Comparison of ENCODE assay signal across 15 cellular contexts in the genomic region with DNA sequence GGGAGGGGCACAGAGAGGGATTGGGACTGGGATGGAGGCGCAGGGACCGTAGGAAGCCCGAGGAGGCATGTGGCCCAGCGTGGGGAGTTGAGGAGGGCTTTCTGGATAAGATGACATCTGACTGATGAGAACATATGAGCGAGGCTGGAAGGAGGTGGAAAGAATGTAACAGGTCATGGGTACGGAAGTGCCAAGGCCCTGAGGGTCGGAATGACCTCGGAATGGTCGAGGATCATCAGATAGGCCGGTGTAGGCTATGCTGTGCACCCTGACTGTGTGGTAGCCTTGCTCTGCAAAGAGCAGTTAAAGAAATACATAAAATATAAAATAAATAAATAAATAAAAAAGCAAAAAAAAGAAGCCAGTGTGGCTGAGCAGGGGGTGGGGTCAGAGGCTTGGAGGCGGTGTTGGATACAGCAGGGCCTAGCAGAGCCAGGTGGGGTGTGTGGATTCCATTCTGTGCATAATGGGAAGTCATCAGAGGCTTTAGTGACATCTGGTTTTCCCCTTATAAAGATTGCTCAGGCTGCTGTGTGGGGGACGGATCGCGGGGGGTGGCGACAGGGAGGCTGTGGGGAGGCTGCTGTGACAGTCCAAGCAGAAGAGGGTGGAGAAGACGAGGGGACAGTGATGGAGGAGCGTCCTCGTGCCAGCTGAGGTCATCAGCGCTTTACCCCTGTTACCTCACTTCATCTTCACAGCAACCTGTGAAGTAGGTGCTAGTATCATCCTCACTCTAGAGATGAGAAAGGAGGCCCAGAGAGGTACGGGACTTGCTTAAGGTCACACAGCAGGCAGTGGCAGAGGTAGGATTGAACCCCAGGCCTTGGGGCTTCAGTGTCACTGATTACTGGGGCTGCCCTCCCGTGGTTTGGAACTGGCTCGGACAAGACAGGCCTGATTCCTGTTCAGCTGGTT. TPM values are rescaled to one million over a fixed set of nuclear protein-coding genes. Genes with fewer than 3 reads are reported as not detected.
A peak's percentile ranks its signal among the peaks of the same experiment; 100 is the strongest.
DNase-seq lines count a peak whose midpoint lies in the region; TF ChIP-seq lines count a peak whose summit lies in the region.
"Had no signal": no experiment of that assay in that cellular context is flagged by ENCODE, and none has a peak within 500 bp of the region (broad histone marks: within the 10 kb centered on the region; RNA-seq: fewer than 3 reads in every experiment).

No MANE protein-coding gene starts in this region.

- intact Hi-C loops in Caco-2 (cut with micrococcal nuclease; ENCODE audit: unreplicated experiment): no loop called here

- H3K9ac ChIP-seq in endodermal cell (ENCODE audit: extremely low read depth, low read length, poor library complexity, severe bottlenecking): no peak overlapping the region
- peak overlapping the region; percentile 63 for H3K9ac ChIP-seq in skeletal muscle satellite cell (ENCODE audit: low read depth, low read length)

- POLR2A ChIA-PET in Caco-2 (lab: Charles Lee): no interaction called here

- no peak overlapping the region for H3K27ac ChIP-seq in endodermal cell (ENCODE audit: low read depth, low read length)

- CTCF ChIA-PET in Caco-2 (lab: Charles Lee): no interaction called here

- H3K4me3 Mint-ChIP-seq in Caco-2 (ENCODE audit: unreplicated experiment) (no peak overlapping the region), endodermal cell (no peak overlapping the region)
- H3K4me3 Mint-ChIP-seq: immature natural killer cell, nephron progenitor cell had no signal

- no peaks in the 10 kb centered on the region for H3K27me3 ChIP-seq in Caco-2 (replicated peaks; ENCODE audit: control insufficient read depth, insufficient read depth, low read length)
- H3K27me3 ChIP-seq in endodermal cell (ENCODE audit: control insufficient read depth, insufficient read depth, low read length, poor library complexity, severe bottlenecking): no peaks in the 10 kb centered on the region
- no peaks in the 10 kb centered on the region for H3K27me3 ChIP-seq in skeletal muscle satellite cell (ENCODE audit: control insufficient read depth, insufficient read depth, low read length)

- DNase-seq in Caco-2 (no peak), NCI-H1694 treated with DMSO at 0.1 percent for 48 hours (lab: John Stamatoyannopoulos, UW) (peak; percentile 39), endodermal cell (peak; percentile 33), AG08396 (ENCODE audit: low spot score) (no peak), medulla oblongata (ENCODE audit: extremely low spot score) (no peak), RPMI8226 (no peak)
- DNase-seq in activated CD8-positive, alpha-beta memory T cell treated with anti-CD3 and anti-CD28 coated beads for 24 hours: no peak
- DNase-seq: activated CD8-positive, alpha-beta memory T cell treated with anti-CD3 and anti-CD28 coated beads, Interleukin-2, amount 50 U/mL, for 4 hours; erythroblast; immature natural killer cell; NCI-H1436; nephron progenitor cell had no signal

- H3K4me1 Mint-ChIP-seq in Caco-2 (ENCODE audit: low read depth, unreplicated experiment) (peaks cover 50% of the 10 kb centered on the region), endodermal cell (peaks cover 35% of the 10 kb centered on the region)

- H3K36me3 ChIP-seq in Caco-2 (ENCODE audit: control insufficient read depth, insufficient read depth, low read length): no peaks in the 10 kb centered on the region; the same call in none of the 2 replicates
- no peaks in the 10 kb centered on the region for H3K36me3 ChIP-seq in endodermal cell (ENCODE audit: control insufficient read depth, insufficient read depth, low read length)
- no peaks in the 10 kb centered on the region for H3K36me3 ChIP-seq in skeletal muscle satellite cell (ENCODE audit: insufficient read depth, low read length)

- H3K4me1 ChIP-seq in Caco-2: peaks cover 39% of the 10 kb centered on the region
- H3K4me1 ChIP-seq in endodermal cell (ENCODE audit: control insufficient read depth, insufficient read depth, low read length): peaks cover 8% of the 10 kb centered on the region
- peaks cover 42% of the 10 kb centered on the region for H3K4me1 ChIP-seq in skeletal muscle satellite cell (ENCODE audit: control insufficient read depth, insufficient read depth, low read length)

- BruUV-seq in Caco-2 (replicated peaks; lab: Mats Ljungman, UMichigan): no TSS peak

- no peak overlapping the region for H3K4me3 ChIP-seq in Caco-2 (ENCODE audit: low read depth, low read length)
- H3K4me3 ChIP-seq in endodermal cell (ENCODE audit: low read length): no peak overlapping the region
- H3K4me3 ChIP-seq in skeletal muscle satellite cell (ENCODE audit: low read length): peak overlapping the region; percentile 39

- H3K27me3 Mint-ChIP-seq in Caco-2 (ENCODE audit: insufficient read depth, unreplicated experiment) (no peaks in the 10 kb centered on the region), endodermal cell (ENCODE audit: insufficient read depth) (no peaks in the 10 kb centered on the region)

- H3K9me3 ChIP-seq in Caco-2: no peaks in the 10 kb centered on the region
- H3K9me3 ChIP-seq in endodermal cell (ENCODE audit: control insufficient read depth, low read length): no peaks in the 10 kb centered on the region
- H3K9me3 ChIP-seq in skeletal muscle satellite cell (replicated peaks; ENCODE audit: low read length): no peaks in the 10 kb centered on the region

- no peak for TF ChIP-seq CTCF in Caco-2 (IDR thresholded peaks at IDR 0.05; ENCODE audit: insufficient read depth in 1 of 2, low read depth in 1 of 2, low read length in 1 of 2, severe bottlenecking in 1 of 2, unreplicated experiment in 1 of 2)
- TF ChIP-seq CTCF in endodermal cell (conservative IDR thresholded peaks at IDR 0.05): no peak

- peak overlapping the region; percentile 51 for H3K27ac Mint-ChIP-seq in Caco-2 (ENCODE audit: unreplicated experiment)
- H3K27ac Mint-ChIP-seq in endodermal cell: no peak overlapping the region
- H3K27ac Mint-ChIP-seq: nephron progenitor cell had no signal

- peak overlapping the region; percentile 63 for H3K4me2 ChIP-seq in skeletal muscle satellite cell (ENCODE audit: low read length)

- H3K36me3 Mint-ChIP-seq in Caco-2 (ENCODE audit: insufficient read depth, unreplicated experiment) (peaks cover 50% of the 10 kb centered on the region), endodermal cell (ENCODE audit: low read depth) (no peaks in the 10 kb centered on the region)
- H3K36me3 Mint-ChIP-seq: immature natural killer cell had no signal

- H3K9me3 Mint-ChIP-seq in Caco-2 (ENCODE audit: unreplicated experiment) (no peaks in the 10 kb centered on the region), endodermal cell (no peaks in the 10 kb centered on the region)
- H3K9me3 Mint-ChIP-seq: immature natural killer cell, nephron progenitor cell had no signal

- 92 to 94% methylated on average over 11 to 22 of the region's 22 CpGs for WGBS in endodermal cell (ENCODE audit: insufficient coverage in 1 of 2, insufficient read length in 1 of 2), 2 experiments

RNA-seq across cellular contexts. Expression of a gene that starts 5.0 kb away (rescaled TPM):
- total RNA-seq in Caco-2 (2022) (98.6 and 112 TPM in 2 replicates), endodermal cell (10 to 100 TPM; 63.9 to 68.1 TPM)
- polyA plus RNA-seq in endodermal cell (2013, experiment 1 of 2): 59.4 TPM
- polyA plus RNA-seq in endodermal cell (2013, experiment 2 of 2): 56.1 TPM
- total RNA-seq in skeletal muscle satellite cell (2012; rRNA removed): 12.4 and 13.3 TPM in 2 replicates

RNA-seq across cellular contexts. Expression of a gene that starts 46.4 kb away (rescaled TPM):
- total RNA-seq in Caco-2 (2022): 0.45 and 0.46 TPM in 2 replicates
- total RNA-seq in endodermal cell: under 1 TPM in 1 of 2 donors, not detected in 1; 0.29 TPM
- not detected for polyA plus RNA-seq in endodermal cell (2013, experiment 1 of 2)
- polyA plus RNA-seq in endodermal cell (2013, experiment 2 of 2): not detected
- 0.22 and 2.5 TPM in 2 replicates for total RNA-seq in skeletal muscle satellite cell (2012; rRNA removed)
- total RNA-seq: aorta; T-helper 1 cell treated with Interleukin-12 subunit alpha and Interleukin-12 subunit beta and Interleukin-4 antibody, amounts not matched to agents 30 ng/mL and 1 ng/mL, for 36 hours had no signal
- polyA plus RNA-seq: aorta, immature natural killer cell had no signal

Comparison
In these comparisons a context has a peak if more than half of its experiments do, and no peak if none do; other contexts are left out.
1. DNase-seq: peak in NCI-H1694 treated with DMSO at 0.1 percent for 48 hours (single experiment) and endodermal cell (single experiment); none in Caco-2 (0 of 2), AG08396 (single experiment), medulla oblongata (single experiment), RPMI8226 (single experiment) and activated CD8-positive, alpha-beta memory T cell treated with anti-CD3 and anti-CD28 coated beads for 24 hours (single experiment).